ENCODE assay signal across 8 cellular contexts in genomic region chr5:93585753-93586385, GRCh38. TPM values are rescaled to one million over a fixed set of nuclear protein-coding genes. Genes with fewer than 3 reads are reported as not detected.
DNase-seq lines count a peak whose midpoint lies in the region; ATAC-seq, FAIRE-seq and TF ChIP-seq lines count a peak whose summit lies in the region.

No MANE protein-coding gene starts in this region.

- H3K27me3 ChIP-seq in right cardiac atrium (ENCODE audit: control insufficient read depth, insufficient read depth) (no peaks in the 10 kb centered on the region), small intestine (ENCODE audit: control insufficient read depth in 2 of 2, insufficient read depth in 2 of 2, low read length in 2 of 2) (peaks cover 12 to 24% of the 10 kb centered on the region in 2 donors), aorta (ENCODE audit: control insufficient read depth in 1 of 2, insufficient read depth in 2 of 2, low read length in 1 of 2) (no peaks in the 10 kb centered on the region)

- ATAC-seq in right cardiac atrium (no peak), aorta (ENCODE audit: low FRiP score) (no peak), GM18867 (IDR thresholded peaks at IDR 0.05; ENCODE audit: unreplicated experiment) (no peak)

- no peak for TF ChIP-seq CTCF in WI38 (IDR thresholded peaks at IDR 0.05; ENCODE audit: low read depth, low read length)

- no peaks in the 10 kb centered on the region for H3K9me3 ChIP-seq in right cardiac atrium (ENCODE audit: control insufficient read depth, low read length)
- H3K9me3 ChIP-seq in small intestine (ENCODE audit: control insufficient read depth, low read depth) = no peaks in the 10 kb centered on the region
- H3K9me3 ChIP-seq in aorta (ENCODE audit: control insufficient read depth, low read length) = no peaks in the 10 kb centered on the region

- H3K27ac ChIP-seq in right cardiac atrium (ENCODE audit: low read length) (peak overlapping the region; percentile 85), small intestine (ENCODE audit: low read depth in 1 of 2, low read length in 1 of 2) (no peak overlapping the region), aorta (ENCODE audit: low read depth in 1 of 2, low read length in 2 of 2) (no peak overlapping the region)

- peak; percentile 48 for DNase-seq in DMS 273 (lab: John Stamatoyannopoulos, UW; ENCODE audit: unreplicated experiment)
- DNase-seq in DMS 273 treated with DMSO at 0.1 percent for 48 hours (lab: John Stamatoyannopoulos, UW) = no peak
- no peak for DNase-seq in right cardiac atrium
- no peak for DNase-seq in small intestine
- no peak for DNase-seq in aorta
- DNase-seq in activated CD4-positive, alpha-beta T cell treated with anti-CD3 and anti-CD28 coated beads, Interleukin-2, amount 50 U/mL, for 1 hour = no peak

- peak overlapping the region; percentile 92 for H3K4me3 ChIP-seq in WI38 (ENCODE audit: low read depth, low read length)
- peak overlapping the region; percentile 94 for H3K4me3 ChIP-seq in right cardiac atrium (ENCODE audit: low read length)
- H3K4me3 ChIP-seq in small intestine (ENCODE audit: low read depth in 1 of 2, low read length in 2 of 2) = peak overlapping the region; percentile 26 to 74
- H3K4me3 ChIP-seq in aorta (ENCODE audit: low read length in 2 of 2) = no peak overlapping the region

- H3K4me1 ChIP-seq in right cardiac atrium (ENCODE audit: control insufficient read depth, insufficient read depth, low read length) (no peaks in the 10 kb centered on the region), small intestine (ENCODE audit: control insufficient read depth in 2 of 2, insufficient read depth in 1 of 2, low read depth in 1 of 2, low read length in 1 of 2) (peaks cover 0 to 5% of the 10 kb centered on the region in 2 donors), aorta (ENCODE audit: control insufficient read depth in 1 of 2, insufficient read depth in 2 of 2, low read length in 2 of 2) (no peaks in the 10 kb centered on the region)

- 25% methylated on average over 14 of the region's 14 CpGs for WGBS in right cardiac atrium
- WGBS in small intestine, 3 donors = 7 to 13% (median 12%) methylated on average over 14 of the region's 14 CpGs
- 42 to 47% methylated on average over 14 of the region's 14 CpGs for WGBS in aorta, 2 donors

- H3K36me3 ChIP-seq in small intestine (ENCODE audit: control insufficient read depth in 2 of 2, insufficient read depth in 2 of 2, low read length in 2 of 2) (no peaks in the 10 kb centered on the region), aorta (ENCODE audit: control insufficient read depth in 1 of 2, insufficient read depth in 2 of 2, low read length in 1 of 2) (no peaks in the 10 kb centered on the region)

- no peak for FAIRE-seq in small intestine (lab: Jason Lieb, UNC)

- intact Hi-C loops in right cardiac atrium (cut with DNase I) (no loop called here), aorta (cut with DNase I) (no loop called here)

RNA-seq across cellular contexts. Expression of gene NR2F1, which starts 2.8 kb away (rescaled TPM):
- total RNA-seq in right cardiac atrium (10 to 100 TPM; 22.1 to 59.2 (median 42.6) TPM), aorta (10 to 100 TPM in 1 of 2 donors, 1 to 10 TPM in 1; 10.0 to 27.0 TPM)
- polyA plus RNA-seq in right cardiac atrium (29.0 TPM), small intestine (10 to 100 TPM in 1 of 3 donors, 1 to 10 TPM in 1, under 1 TPM in 1; 0.67 to 12.1 (median 3.5) TPM), aorta (under 1 TPM in 1 of 2 donors, not detected in 1; 0.72 TPM)

RNA-seq across cellular contexts. Expression of gene NR2F1-AS1, which starts 4.8 kb away (rescaled TPM):
- total RNA-seq in right cardiac atrium (10 to 100 TPM in 3 of 4 donors, 1 to 10 TPM in 1; 7.8 to 13.2 (median 11.8) TPM), aorta (10 to 100 TPM in 1 of 2 donors, 1 to 10 TPM in 1; 7.6 to 16.8 TPM)
- polyA plus RNA-seq in right cardiac atrium (10.3 TPM), small intestine (1 to 10 TPM in 2 of 3 donors, under 1 TPM in 1; 0.89 to 4.4 (median 3.5) TPM), aorta (1 to 10 TPM in 1 of 2 donors, under 1 TPM in 1; 0.08 to 2.8 TPM)

Comparison
In these comparisons a context has a peak if more than half of its experiments do, and no peak if none do; other contexts are left out.
1. H3K4me3 ChIP-seq: peak in WI38 (single experiment), right cardiac atrium (single experiment) and small intestine (2 of 2); none in aorta (0 of 2).